Comparison of ENCODE assay signal across 8 cellular contexts in the genomic region with DNA sequence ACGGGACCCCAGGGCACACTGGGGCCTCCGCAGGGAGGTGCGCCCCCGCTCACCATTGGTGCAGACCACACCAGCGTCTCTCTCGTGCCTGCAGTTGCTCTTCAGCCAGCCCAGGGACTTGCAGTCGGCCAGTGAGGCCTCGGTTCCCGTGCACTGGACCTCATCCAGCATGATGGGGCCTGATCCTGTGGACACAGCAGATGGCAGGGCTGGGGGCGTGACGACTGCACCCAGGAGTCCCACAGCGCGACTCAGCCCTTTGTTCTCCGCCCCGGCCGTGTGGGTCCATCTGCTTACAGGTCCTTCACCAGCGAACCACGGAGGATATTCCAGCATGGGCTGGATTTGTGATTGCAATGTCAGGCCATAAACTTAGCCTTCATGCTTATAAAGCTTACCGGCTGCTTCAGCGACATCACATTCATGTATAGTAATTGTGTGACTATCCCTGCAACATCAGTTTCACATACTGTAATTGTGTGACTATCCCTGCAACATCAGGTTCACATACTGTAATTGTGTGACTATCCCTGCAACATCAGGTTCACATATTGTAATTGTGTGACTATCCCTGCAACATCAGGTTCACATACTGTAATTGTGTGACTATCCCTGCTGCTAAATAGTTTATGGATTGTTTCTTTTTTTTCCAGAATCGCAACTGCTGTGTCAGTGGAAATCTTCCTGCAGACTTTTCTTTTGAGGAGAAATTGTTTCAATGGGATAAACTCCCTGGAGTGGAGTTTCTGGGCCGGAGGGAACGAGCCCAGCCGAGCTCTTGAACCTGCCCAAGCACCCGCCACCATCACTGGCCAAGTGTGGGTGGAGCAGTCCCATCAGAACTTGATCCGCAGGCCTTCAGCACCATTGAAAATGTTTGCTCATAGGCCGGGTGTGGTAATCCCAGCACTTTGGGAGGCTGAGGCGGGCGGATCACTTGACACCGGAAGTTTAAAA. TPM values are rescaled to one million over a fixed set of nuclear protein-coding genes. Genes with fewer than 3 reads are reported as not detected.
DNase-seq lines count a peak whose midpoint lies in the region; ATAC-seq, FAIRE-seq and TF ChIP-seq lines count a peak whose summit lies in the region.

No MANE protein-coding gene starts in this region.

- no peak overlapping the region for H3K14ac ChIP-seq in neuronal stem cell (ENCODE audit: low read length)

- H3K23ac ChIP-seq in neuronal stem cell (ENCODE audit: low read depth, low read length, poor library complexity), result no peak overlapping the region

- intact Hi-C loops in esophagus muscularis mucosa (cut with DNase I), result loop anchor here (5.0 kb wide), 1 partner anchor 53 kb away; no protein-coding TSS in a partner anchor

- H2BK15ac ChIP-seq in neuronal stem cell (ENCODE audit: low read length), result no peak overlapping the region

- H3K9ac ChIP-seq in neuronal stem cell (ENCODE audit: low read depth, low read length, poor library complexity), result peak overlapping the region; percentile 12

- H3K9me3 ChIP-seq in esophagus muscularis mucosa, result no peaks in the 10 kb centered on the region
- H3K9me3 ChIP-seq in neuronal stem cell (replicated peaks in 1 of 2; ENCODE audit: control insufficient read depth in 2 of 2, insufficient read depth in 1 of 2, low read depth in 1 of 2, low read length in 2 of 2), result no peaks in the 10 kb centered on the region

- no peak overlapping the region for H4K91ac ChIP-seq in neuronal stem cell (ENCODE audit: low read depth, low read length, poor library complexity)

- peak overlapping the region in 3 of 4 donors; percentile 6 to 47 (median 17) for H3K4me3 ChIP-seq in esophagus muscularis mucosa
- H3K4me3 ChIP-seq in neuronal stem cell (ENCODE audit: low read length in 2 of 2), result no peak overlapping the region

- peak overlapping the region; percentile 69 to 82 (median 78) for H3K27ac ChIP-seq in esophagus muscularis mucosa (replicated peaks in 1 of 4)
- H3K27ac ChIP-seq in neuronal stem cell (replicated peaks; ENCODE audit: low read length), result no peak overlapping the region

- no peak for TF ChIP-seq EP300 in esophagus muscularis mucosa (IDR thresholded peaks at IDR 0.05)

- H4K8ac ChIP-seq in neuronal stem cell (ENCODE audit: low read depth, low read length), result no peak overlapping the region

- TF ChIP-seq CTCF in esophagus muscularis mucosa (IDR thresholded peaks at IDR 0.05), result no peak

- H3K18ac ChIP-seq in neuronal stem cell (ENCODE audit: low read length), result no peak overlapping the region

- TF ChIP-seq POLR2A in esophagus muscularis mucosa (IDR thresholded peaks at IDR 0.05; ENCODE audit: low read depth), result no peak

- DNase-seq in GM18507 (ENCODE audit: extremely low spot score, insufficient read length, low read depth) (no peak), OCI-M1 (lab: John Stamatoyannopoulos, UW) (peak; percentile 51), esophagus muscularis mucosa (ENCODE audit: extremely low spot score) (peak; percentile 93), neuronal stem cell (ENCODE audit: low spot score) (no peak), DMS79 treated with DMSO at 0.1 percent for 48 hours (lab: John Stamatoyannopoulos, UW) (no peak), 8988T (no peak)
- DNase-seq in stimulated activated naive CD4-positive, alpha-beta T cell (lab: John Stamatoyannopoulos, UW), result no peak

- H3K4me2 ChIP-seq in neuronal stem cell (ENCODE audit: insufficient read depth, low read length, poor library complexity, severe bottlenecking), result no peak overlapping the region

- FAIRE-seq in GM18507 (lab: Jason Lieb, UNC), result peak; percentile 60

- H2AK5ac ChIP-seq in neuronal stem cell (ENCODE audit: low read depth, low read length), result no peak overlapping the region

- no peaks in the 10 kb centered on the region for H3K79me1 ChIP-seq in neuronal stem cell (ENCODE audit: low read depth, low read length)

- peak overlapping the region; percentile 82 for H2BK12ac ChIP-seq in neuronal stem cell (ENCODE audit: low read length)

- ATAC-seq in GM21717 (IDR thresholded peaks at IDR 0.05; ENCODE audit: unreplicated experiment), result no peak

- no peak overlapping the region for H3K4ac ChIP-seq in neuronal stem cell (ENCODE audit: low read length)

- no peak overlapping the region for H2BK5ac ChIP-seq in neuronal stem cell (ENCODE audit: low read length)

- H3K27me3 ChIP-seq in esophagus muscularis mucosa (no peaks in the 10 kb centered on the region), neuronal stem cell (ENCODE audit: control insufficient read depth in 3 of 3, insufficient read depth in 3 of 3, low read depth in 1 of 3, low read length in 3 of 3) (no peaks in the 10 kb centered on the region)

- H3K4me1 ChIP-seq in esophagus muscularis mucosa, result peaks cover 68 to 82% (median 80%) of the 10 kb centered on the region in 4 donors
- H3K4me1 ChIP-seq in neuronal stem cell (ENCODE audit: control insufficient read depth in 2 of 2, insufficient read depth in 1 of 2, low read depth in 1 of 2, low read length in 2 of 2), result peaks cover 18 to 19% of the 10 kb centered on the region in 2 donors

- no peak overlapping the region for H2AFZ ChIP-seq in neuronal stem cell (ENCODE audit: low read length)

- 47% methylated on average over 20 of the region's 30 CpGs for WGBS in esophagus muscularis mucosa
- WGBS in neuronal stem cell (ENCODE audit: extremely low coverage in 2 of 2, insufficient read length in 2 of 2, insufficient replicate concordance in 1 of 2), 2 donors, result no CpG with 5 or more reads among the region's 30 CpGs

- H2BK120ac ChIP-seq in neuronal stem cell (ENCODE audit: low read depth, low read length), result no peak overlapping the region

- peaks cover 0 to 18% (median 8%) of the 10 kb centered on the region in 4 donors for H3K36me3 ChIP-seq in esophagus muscularis mucosa
- H3K36me3 ChIP-seq in neuronal stem cell (replicated peaks in 1 of 2; ENCODE audit: control insufficient read depth in 2 of 2, insufficient read depth in 2 of 2, low read length in 2 of 2), result peaks cover 3 to 4% of the 10 kb centered on the region in 2 donors

RNA-seq across cellular contexts. Expression of a gene that starts 4.8 kb away (rescaled TPM):
- 100 to 1,000 TPM; 106 to 284 (median 197) TPM for total RNA-seq in esophagus muscularis mucosa
- polyA plus RNA-seq in neuronal stem cell (2013, experiment 1 of 2), result 36.5 TPM
- polyA plus RNA-seq in neuronal stem cell (2013, experiment 2 of 2), result 36.6 TPM

RNA-seq across cellular contexts. Expression of a gene that starts 34.7 kb away (rescaled TPM):
- 10 to 100 TPM; 21.2 to 33.7 (median 27.0) TPM for total RNA-seq in esophagus muscularis mucosa
- 30.7 TPM for polyA plus RNA-seq in neuronal stem cell (2013, experiment 1 of 2)
- 30.5 TPM for polyA plus RNA-seq in neuronal stem cell (2013, experiment 2 of 2)

RNA-seq across cellular contexts. Expression of a gene that starts 49.1 kb away (rescaled TPM):
- total RNA-seq in esophagus muscularis mucosa, result 100 to 1,000 TPM in 1 of 4 donors, 10 to 100 TPM in 3; 31.1 to 115 (median 70.4) TPM
- polyA plus RNA-seq in neuronal stem cell (2013, experiment 1 of 2), result 1.3 TPM
- polyA plus RNA-seq in neuronal stem cell (2013, experiment 2 of 2), result 1.6 TPM

RNA-seq across cellular contexts. Expression of a gene that starts 49.7 kb away (rescaled TPM):
- total RNA-seq in esophagus muscularis mucosa, result 100 to 1,000 TPM; 177 to 315 (median 229) TPM
- polyA plus RNA-seq in neuronal stem cell (2013, experiment 1 of 2), result 45.1 TPM
- 45.9 TPM for polyA plus RNA-seq in neuronal stem cell (2013, experiment 2 of 2)

Comparison
In these comparisons a context has a peak if more than half of its experiments do, and no peak if none do; other contexts are left out.
1. DNase-seq: peak in OCI-M1 (single experiment) and esophagus muscularis mucosa (single experiment); none in GM18507 (single experiment), neuronal stem cell (single experiment), stimulated activated naive CD4-positive, alpha-beta T cell (0 of 6), DMS79 treated with DMSO at 0.1 percent for 48 hours (single experiment) and 8988T (single experiment).
2. H3K4me3 ChIP-seq: peak in esophagus muscularis mucosa (3 of 4); none in neuronal stem cell (0 of 2).